17 cellular contexts compared by ENCODE assay signal in genomic region chr3:52777127-52777958, GRCh38. TPM values are rescaled to one million over a fixed set of nuclear protein-coding genes. Genes with fewer than 3 reads are reported as not detected.
DNase-seq lines count a peak whose midpoint lies in the region; ATAC-seq and TF ChIP-seq lines count a peak whose summit lies in the region.
"Had no signal": no experiment of that assay in that cellular context is flagged by ENCODE, and none has a peak within 500 bp of the region (broad histone marks: within the 10 kb centered on the region; RNA-seq: fewer than 3 reads in every experiment).

TSS of gene ITIH1 (plus strand) at chr3:52777599. CDS start at chr3:52777616, 17 bp downstream.

- no peaks in the 10 kb centered on the region for H3K36me3 ChIP-seq in HCT116 (ENCODE audit: control insufficient read depth in 1 of 2, insufficient read depth in 2 of 2, low read length in 2 of 2)
- H3K36me3 ChIP-seq: colonic mucosa, tibial nerve had no signal

- H3K27me3 ChIP-seq in HCT116 (ENCODE audit: insufficient read depth, low read length): peaks cover 19% of the 10 kb centered on the region; the same call in 1 of the 2 replicates
- H3K27me3 ChIP-seq: colonic mucosa, tibial nerve had no signal

- H3K79me2 ChIP-seq in HCT116 (ENCODE audit: insufficient read depth, low read length): no peaks in the 10 kb centered on the region

- POLR2A ChIA-PET in HCT116 (lab: Charles Lee): no interaction called here

- H3K9me3 ChIP-seq in HCT116 (ENCODE audit: control insufficient read depth in 1 of 2, insufficient read depth in 1 of 2, low read depth in 1 of 2, low read length in 2 of 2): no peaks in the 10 kb centered on the region
- H3K9me3 ChIP-seq: colonic mucosa, tibial nerve had no signal

- RAD21 ChIA-PET in HCT116 (lab: Charles Lee; ENCODE audit: low non-redundant PET in 1 of 2, low total read pairs in 2 of 2, uncharacterized antibody in 2 of 2, unreplicated experiment in 2 of 2): no interaction called here

- H3K36me3 Mint-ChIP-seq in CD14-positive monocyte: peaks cover 2 to 13% of the 10 kb centered on the region in 2 donors
- no peaks in the 10 kb centered on the region for H3K36me3 Mint-ChIP-seq in progenitor cell of endocrine pancreas (ENCODE audit: insufficient read depth)
- no peaks in the 10 kb centered on the region for H3K36me3 Mint-ChIP-seq in immature natural killer cell
- H3K36me3 Mint-ChIP-seq: activated CD4-positive, alpha-beta memory T cell treated with anti-CD3 and anti-CD28 coated beads for 36 hours; activated naive CD8-positive, alpha-beta T cell had no signal

- peaks cover 66% of the 10 kb centered on the region for H3K4me1 Mint-ChIP-seq in CD14-positive monocyte
- peaks cover 21% of the 10 kb centered on the region for H3K4me1 Mint-ChIP-seq in progenitor cell of endocrine pancreas (ENCODE audit: low read depth)
- peaks cover 7 to 9% of the 10 kb centered on the region in 2 donors for H3K4me1 Mint-ChIP-seq in immature natural killer cell

- TF ChIP-seq POLR2A in HCT116 (IDR thresholded peaks at IDR 0.05; ENCODE audit: borderline replicate concordance, extremely low read depth, insufficient read depth, insufficient read length): no peak

- H3K4me1 ChIP-seq in HCT116 (ENCODE audit: control insufficient read depth in 1 of 2, insufficient read depth in 2 of 2, low read length in 2 of 2): peaks cover 0 to 8% of the 10 kb centered on the region in 2 experiments; a peak in 1 of 4 replicates
- H3K4me1 ChIP-seq: colonic mucosa, tibial nerve had no signal

- H3K27ac Mint-ChIP-seq in CD14-positive monocyte (peak within 1 kb of the TSS; percentile 95 to 99 (median 97)), progenitor cell of endocrine pancreas (no peak within 1 kb of the TSS), immature natural killer cell (peak within 1 kb of the TSS in 2 of 6 donors; percentile 1 to 78)
- H3K27ac Mint-ChIP-seq: activated CD4-positive, alpha-beta memory T cell treated with anti-CD3 and anti-CD28 coated beads for 36 hours; activated naive CD8-positive, alpha-beta T cell had no signal

- H3K4me3 Mint-ChIP-seq in CD14-positive monocyte: no peak within 1 kb of the TSS
- no peak within 1 kb of the TSS for H3K4me3 Mint-ChIP-seq in progenitor cell of endocrine pancreas (ENCODE audit: low read depth)
- no peak within 1 kb of the TSS for H3K4me3 Mint-ChIP-seq in immature natural killer cell
- H3K4me3 Mint-ChIP-seq: activated CD4-positive, alpha-beta memory T cell treated with anti-CD3 and anti-CD28 coated beads for 36 hours; activated naive CD8-positive, alpha-beta T cell had no signal

- DNase-seq in CD14-positive monocyte (ENCODE audit: low spot score) (peak; percentile 34), HCT116 (ENCODE audit: low read depth, low spot score) (no peak), islet precursor cell (peak; percentile 41), progenitor cell of endocrine pancreas (ENCODE audit: low spot score, unreplicated experiment) (peak; percentile 8), immature natural killer cell (no peak), foreskin fibroblast (no peak), substantia nigra (lab: John Stamatoyannopoulos, UW) (no peak)
- DNase-seq: activated CD4-positive, alpha-beta memory T cell treated with anti-CD3 and anti-CD28 coated beads for 36 hours; activated T-cell treated with anti-CD3 and anti-CD28 coated beads, Interleukin-2, amount 50 U/mL, for 1 hour; colonic mucosa; GDM1; NCI-H510A treated with DMSO at 0.1 percent for 48 hours; right cardiac atrium; stimulated activated naive CD4-positive, alpha-beta T cell had no signal

- no peak for TF ChIP-seq CTCF in CD14-positive monocyte (IDR thresholded peaks at IDR 0.05)
- TF ChIP-seq CTCF in HCT116 (IDR thresholded peaks at IDR 0.05 in 2 of 3, conservative IDR thresholded peaks at IDR 0.05 in 1 of 3; ENCODE audit: borderline replicate concordance in 1 of 3, insufficient read depth in 1 of 3, low read depth in 2 of 3, low read length in 2 of 3): no peak
- TF ChIP-seq CTCF in progenitor cell of endocrine pancreas (IDR thresholded peaks at IDR 0.05; ENCODE audit: unreplicated experiment): no peak
- no peak for TF ChIP-seq CTCF in foreskin fibroblast (IDR thresholded peaks at IDR 0.05; ENCODE audit: low read depth, low read length)

- TF ChIP-seq RAD21 in HCT116 (IDR thresholded peaks at IDR 0.05; ENCODE audit: low read depth): no peak

- no peak within 1 kb of the TSS for H3K4me3 ChIP-seq in HCT116 (replicated peaks in 1 of 2; ENCODE audit: low read depth in 1 of 2, low read length in 2 of 2)
- no peak within 1 kb of the TSS for H3K4me3 ChIP-seq in foreskin fibroblast (ENCODE audit: low read depth in 1 of 2, low read length in 2 of 2)
- H3K4me3 ChIP-seq: colonic mucosa, tibial nerve had no signal

- peaks cover under 1 to 4% (median 1%) of the 10 kb centered on the region in 3 donors for H3K27me3 Mint-ChIP-seq in CD14-positive monocyte (ENCODE audit: low read depth in 3 of 3)
- peaks cover 13% of the 10 kb centered on the region for H3K27me3 Mint-ChIP-seq in progenitor cell of endocrine pancreas
- H3K27me3 Mint-ChIP-seq in immature natural killer cell (ENCODE audit: low read depth in 3 of 3): peaks cover 0 to 2% (median 2%) of the 10 kb centered on the region in 3 donors
- H3K27me3 Mint-ChIP-seq: activated naive CD8-positive, alpha-beta T cell had no signal

- ATAC-seq in HCT116: no peak
- ATAC-seq: right cardiac atrium had no signal

- CTCF ChIA-PET in HCT116 (lab: Charles Lee): no interaction called here

- no peak within 1 kb of the TSS for H2AFZ ChIP-seq in HCT116 (ENCODE audit: low read depth, low read length, poor library complexity, severe bottlenecking)

- BruUV-seq in HCT116 (replicated peaks; lab: Mats Ljungman, UMichigan): no TSS peak

- H3K4me2 ChIP-seq in HCT116 (ENCODE audit: low read length): peak within 1 kb of the TSS; percentile 17; the same call in 1 of the 2 replicates

- H3K27ac ChIP-seq in HCT116 (ENCODE audit: low read depth, low read length): no peak within 1 kb of the TSS
- no peak within 1 kb of the TSS for H3K27ac ChIP-seq in substantia nigra (ENCODE audit: low read depth, low read length, poor library complexity, severe bottlenecking)
- H3K27ac ChIP-seq: colonic mucosa, tibial nerve had no signal

- H3K9me2 ChIP-seq in HCT116 (ENCODE audit: insufficient read depth): no peaks in the 10 kb centered on the region

- peaks cover 0 to 3% (median 0%) of the 10 kb centered on the region in 7 donors for H3K9me3 Mint-ChIP-seq in CD14-positive monocyte
- H3K9me3 Mint-ChIP-seq in progenitor cell of endocrine pancreas (ENCODE audit: low read depth): no peaks in the 10 kb centered on the region
- H3K9me3 Mint-ChIP-seq in immature natural killer cell: no peaks in the 10 kb centered on the region
- H3K9me3 Mint-ChIP-seq: activated CD4-positive, alpha-beta memory T cell treated with anti-CD3 and anti-CD28 coated beads for 36 hours had no signal

- intact Hi-C loops in CD14-positive monocyte (cut with micrococcal nuclease): no loop called here
- intact Hi-C loops in HCT116 (cut with micrococcal nuclease): no loop called here

- no peaks in the 10 kb centered on the region for H4K20me1 ChIP-seq in HCT116 (ENCODE audit: insufficient read depth)

- H3K9ac ChIP-seq in HCT116 (ENCODE audit: low read length): no peak within 1 kb of the TSS

TF ChIP-seq in HCT116, 20 proteins besides CTCF, POLR2A, EP300 and RAD21:
- TF ChIP-seq CBX3 (IDR thresholded peaks at IDR 0.05; ENCODE audit: low read depth) (no peak), TCF7L2 (IDR thresholded peaks at IDR 0.05; ENCODE audit: borderline replicate concordance, extremely low read depth, insufficient read depth, insufficient read length) (no peak), ZFX (IDR thresholded peaks at IDR 0.05) (no peak), SIN3A (IDR thresholded peaks at IDR 0.05; ENCODE audit: low read depth) (no peak), POLR2AphosphoS5 (IDR thresholded peaks at IDR 0.05; ENCODE audit: low read depth, low read length) (no peak), EGR1 (IDR thresholded peaks at IDR 0.05; ENCODE audit: low read depth) (no peak)

RNA-seq across cellular contexts. Expression of gene ITIH1, which starts in this region (rescaled TPM):
- 1 to 10 TPM in 1 of 2 donors, under 1 TPM in 1; 0.75 to 1.3 TPM for polyA plus RNA-seq in CD14-positive monocyte
- total RNA-seq in HCT116 (2021; ENCODE audit: unreplicated experiment): 0.37 TPM
- not detected in 2 replicates for polyA plus RNA-seq in HCT116 (2012)
- total RNA-seq in progenitor cell of endocrine pancreas: 11.3 and 14.1 TPM in 2 replicates
- polyA plus RNA-seq in immature natural killer cell: not detected
- total RNA-seq: activated CD4-positive, alpha-beta memory T cell treated with anti-CD3 and anti-CD28 coated beads for 36 hours; LHCN-M2; right cardiac atrium had no signal

Comparison
In these comparisons a context has a peak if more than half of its experiments do, and no peak if none do; other contexts are left out.
1. DNase-seq: peak in CD14-positive monocyte (single experiment), islet precursor cell (single experiment) and progenitor cell of endocrine pancreas (single experiment); none in HCT116 (single experiment), immature natural killer cell (0 of 3), foreskin fibroblast (0 of 2) and substantia nigra (0 of 49).